ENCODE assay signal across 9 cellular contexts in genomic region chr18:54359233-54359632, GRCh38. TPM values are rescaled to one million over a fixed set of nuclear protein-coding genes. Genes with fewer than 3 reads are reported as not detected.
DNase-seq lines count a peak whose midpoint lies in the region; ATAC-seq and TF ChIP-seq lines count a peak whose summit lies in the region.
"Had no signal": no experiment of that assay in that cellular context is flagged by ENCODE, and none has a peak within 500 bp of the region (broad histone marks: within the 10 kb centered on the region; RNA-seq: fewer than 3 reads in every experiment).

No MANE protein-coding gene starts in this region.

- H3K27me3 ChIP-seq in OCI-LY1 (ENCODE audit: insufficient read depth, low read length) (no peaks in the 10 kb centered on the region), endodermal cell (ENCODE audit: control insufficient read depth, insufficient read depth, low read length, poor library complexity, severe bottlenecking) (no peaks in the 10 kb centered on the region), upper lobe of right lung (no peaks in the 10 kb centered on the region)
- H3K27me3 ChIP-seq: thyroid gland had no signal

- no peak overlapping the region for H2AFZ ChIP-seq in OCI-LY1 (ENCODE audit: low read length)

- H3K79me2 ChIP-seq in OCI-LY1 (ENCODE audit: insufficient read depth, low read length), result 0 out of 2 replicates have a peak, but pooled peaks cover 10% of the 10 kb centered on the region

- peak overlapping the region; percentile 94 for H3K4me3 Mint-ChIP-seq in endodermal cell

- peak overlapping the region; percentile 90 for H3K4me2 ChIP-seq in OCI-LY1 (ENCODE audit: low read length)

- no peak overlapping the region for H3K27ac ChIP-seq in OCI-LY1 (ENCODE audit: low read depth, low read length, poor library complexity, severe bottlenecking)
- no peak overlapping the region for H3K27ac ChIP-seq in endodermal cell (ENCODE audit: low read depth, low read length)
- H3K27ac ChIP-seq in upper lobe of right lung, result no peak overlapping the region
- H3K27ac ChIP-seq: thyroid gland had no signal

- TF ChIP-seq CTCF in OCI-LY1 (IDR thresholded peaks at IDR 0.05; ENCODE audit: low read length), result no peak
- no peak for TF ChIP-seq CTCF in endodermal cell (conservative IDR thresholded peaks at IDR 0.05)
- no peak for TF ChIP-seq CTCF in upper lobe of right lung (IDR thresholded peaks at IDR 0.05)

- H3K9me2 ChIP-seq in OCI-LY1 (ENCODE audit: low read depth, low read length), result no peaks in the 10 kb centered on the region

- H3K4me3 ChIP-seq in OCI-LY1 (ENCODE audit: low read depth, low read length, poor library complexity, severe bottlenecking) (peak overlapping the region; percentile 71), endodermal cell (ENCODE audit: low read length) (peak overlapping the region; percentile 85), upper lobe of right lung (no peak overlapping the region)

- 29 to 42% methylated on average over 4 of the region's 6 CpGs for WGBS in endodermal cell (ENCODE audit: insufficient coverage in 1 of 2, insufficient read length in 1 of 2), 2 experiments

- no peak for ATAC-seq in upper lobe of right lung

- no peaks in the 10 kb centered on the region for H3K27me3 Mint-ChIP-seq in endodermal cell (ENCODE audit: insufficient read depth)

- H3K9me3 ChIP-seq in OCI-LY1 (ENCODE audit: low read length) (no peaks in the 10 kb centered on the region), endodermal cell (ENCODE audit: control insufficient read depth, low read length) (no peaks in the 10 kb centered on the region), upper lobe of right lung (no peaks in the 10 kb centered on the region)
- H3K9me3 ChIP-seq: thyroid gland had no signal

- in situ Hi-C loops in G401 (cut with HindIII; ENCODE audit: low sequenced_read_pairs), result no loop called here

- H3F3A ChIP-seq in OCI-LY1 (ENCODE audit: insufficient read depth, low read length), result no peaks in the 10 kb centered on the region

- intact Hi-C loops in upper lobe of right lung (cut with DNase I), result loop anchor here (10.0 kb wide), 1 partner anchor 84 kb away; no protein-coding TSS in a partner anchor

- H3K9me3 Mint-ChIP-seq in endodermal cell, result no peaks in the 10 kb centered on the region

- H4K20me1 ChIP-seq in OCI-LY1 (ENCODE audit: insufficient read depth, low read length), result no peaks in the 10 kb centered on the region

- H3K4me1 Mint-ChIP-seq in endodermal cell, result peaks cover 15% of the 10 kb centered on the region

- H3K4me1 ChIP-seq in OCI-LY1 (ENCODE audit: insufficient read depth, low read length, severe bottlenecking) (peaks cover 23% of the 10 kb centered on the region), endodermal cell (ENCODE audit: control insufficient read depth, insufficient read depth, low read length) (no peaks in the 10 kb centered on the region), upper lobe of right lung (no peaks in the 10 kb centered on the region)

- peaks cover 8% of the 10 kb centered on the region; the same call in 1 of the 2 replicates for H3K36me3 ChIP-seq in OCI-LY1 (ENCODE audit: insufficient read depth, low read length)
- peaks cover 25% of the 10 kb centered on the region for H3K36me3 ChIP-seq in endodermal cell (ENCODE audit: control insufficient read depth, insufficient read depth, low read length)
- H3K36me3 ChIP-seq in upper lobe of right lung, result no peaks in the 10 kb centered on the region
- H3K36me3 ChIP-seq: thyroid gland had no signal

- H3K9ac ChIP-seq in OCI-LY1 (ENCODE audit: low read length) (peak overlapping the region; percentile 78), endodermal cell (ENCODE audit: extremely low read depth, low read length, poor library complexity, severe bottlenecking) (peak overlapping the region; percentile 60)

- no peak overlapping the region for H3K27ac Mint-ChIP-seq in endodermal cell

- DNase-seq in G401 (ENCODE audit: low spot score) (peak; percentile 2), endodermal cell (no peak), pons (ENCODE audit: low spot score) (peak; percentile 22), upper lobe of right lung (no peak), inferior parietal cortex (ENCODE audit: extremely low spot score) (no peak), GM19238 (ENCODE audit: insufficient read length, low spot score) (no peak), cerebellar nuclear complex (lab: John Stamatoyannopoulos, UW) (no peak)
- DNase-seq: thyroid gland had no signal

- H3K36me3 Mint-ChIP-seq in endodermal cell (ENCODE audit: low read depth), result peaks cover 20% of the 10 kb centered on the region

RNA-seq across cellular contexts. Expression of gene C18orf54, which starts 1.5 kb away (rescaled TPM):
- 7.9 and 9.9 TPM in 2 replicates for total RNA-seq in G401 (2014; rRNA removed; shearing (Covaris generic))
- total RNA-seq in endodermal cell (10 to 100 TPM; 17.8 to 29.5 TPM), upper lobe of right lung (3.0 TPM)
- polyA plus RNA-seq in endodermal cell (2013, experiment 1 of 2), result 21.0 TPM
- polyA plus RNA-seq in endodermal cell (2013, experiment 2 of 2), result 22.6 TPM

RNA-seq across cellular contexts. Expression of gene STARD6, which starts 1.6 kb away (rescaled TPM):
- not detected in 2 replicates for total RNA-seq in G401 (2014; rRNA removed; shearing (Covaris generic))
- total RNA-seq in endodermal cell (not detected), upper lobe of right lung (not detected)
- 0.39 TPM for polyA plus RNA-seq in endodermal cell (2013, experiment 1 of 2)
- not detected for polyA plus RNA-seq in endodermal cell (2013, experiment 2 of 2)
- total RNA-seq: thyroid gland had no signal

Comparison
In these comparisons a context has a peak if more than half of its experiments do, and no peak if none do; other contexts are left out.
1. DNase-seq: peak in G401 (single experiment) and pons (single experiment); none in endodermal cell (single experiment), upper lobe of right lung (single experiment), inferior parietal cortex (single experiment), GM19238 (single experiment) and cerebellar nuclear complex (0 of 2).